In the genomic region with DNA sequence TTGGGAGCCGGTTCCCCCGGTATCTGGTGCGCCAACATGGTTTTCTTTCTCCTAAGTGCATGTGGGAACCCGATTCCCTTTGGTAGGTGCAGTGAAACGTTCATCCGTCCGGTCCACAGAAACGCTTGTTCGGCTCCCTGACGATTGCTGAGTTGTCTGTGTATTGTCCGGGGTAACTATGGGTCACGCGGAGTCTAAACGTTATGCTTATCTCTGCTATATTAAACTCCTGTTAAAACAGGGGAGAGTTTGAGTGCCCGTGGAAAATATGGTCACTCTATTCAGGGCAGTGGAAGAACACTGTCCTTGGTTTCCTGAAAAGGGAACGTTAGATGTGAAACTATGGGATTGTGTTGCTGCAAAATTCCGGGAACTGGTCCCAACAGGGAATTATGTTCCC, we compare ENCODE assay signal across 1 cellular context.
TF ChIP-seq lines count a peak whose summit lies in the region.

No MANE protein-coding gene starts in this region.

TF ChIP-seq in liver, 16 proteins besides CTCF, POLR2A, EP300 and RAD21:
- TF ChIP-seq FOXA1 (IDR thresholded peaks at IDR 0.05) (no peak), YY1 (IDR thresholded peaks at IDR 0.05) (peak; percentile 6)
